ENCODE assay signal across 18 cellular contexts in the genomic region with DNA sequence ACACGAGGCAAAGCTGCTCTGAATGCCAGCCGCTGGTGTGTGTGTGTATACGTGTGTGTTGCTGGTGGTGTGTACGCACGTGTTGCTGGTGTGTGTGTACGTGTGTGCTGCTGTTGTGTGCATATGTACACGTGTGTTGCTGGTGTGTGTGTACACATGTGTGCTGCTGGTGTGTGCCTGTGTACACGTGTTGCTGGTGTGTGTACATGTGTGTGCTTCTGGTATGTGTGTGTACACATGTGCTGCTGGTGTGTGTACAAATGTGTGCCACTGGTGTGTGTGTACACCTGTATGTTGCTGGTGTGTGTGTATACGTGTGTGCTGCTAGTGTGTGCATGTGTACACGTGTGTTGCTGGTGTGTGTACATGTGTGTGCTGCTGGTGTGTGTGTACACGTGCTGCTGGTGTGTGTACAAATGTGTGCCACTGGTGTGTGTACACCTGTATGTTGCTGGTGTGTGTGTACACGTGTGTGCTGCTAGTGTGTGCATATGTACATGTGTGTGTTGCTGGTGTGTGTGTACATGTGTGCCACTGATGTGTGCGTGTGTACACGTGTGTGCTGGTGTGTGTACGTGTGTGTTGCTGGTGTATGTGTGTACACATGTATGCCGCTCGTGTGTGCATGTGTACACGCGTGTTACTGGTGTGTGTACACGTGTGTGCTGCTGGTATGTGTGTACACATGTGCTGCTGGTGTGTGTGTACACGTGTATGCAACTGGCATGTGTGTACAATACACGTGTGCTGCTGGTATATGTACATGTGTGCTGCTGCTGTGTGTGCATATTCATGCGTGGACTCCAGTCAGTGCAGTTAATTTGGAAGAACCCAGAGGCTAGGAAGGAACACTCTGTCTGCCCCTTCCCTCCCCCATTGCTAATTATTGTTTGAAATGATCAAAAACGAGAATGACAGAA. TPM values are rescaled to one million over a fixed set of nuclear protein-coding genes. Genes with fewer than 3 reads are reported as not detected.
A peak's percentile ranks its signal among the peaks of the same experiment; 100 is the strongest.
DNase-seq lines count a peak whose midpoint lies in the region; ATAC-seq, FAIRE-seq and TF ChIP-seq lines count a peak whose summit lies in the region.
"Had no signal": no experiment of that assay in that cellular context is flagged by ENCODE, and none has a peak within 500 bp of the region (broad histone marks: within the 10 kb centered on the region; RNA-seq: fewer than 3 reads in every experiment).

No MANE protein-coding gene starts in this region.

- peak; percentile 100 for FAIRE-seq in urothelium cell line (lab: Jason Lieb, UNC)

- no peak overlapping the region for H3K4me3 Mint-ChIP-seq in activated CD8-positive, alpha-beta memory T cell treated with anti-CD3 and anti-CD28 coated beads, Interleukin-2, amount 10 ng/mL, durations not matched to agents 7 days and 5 days
- H3K4me3 Mint-ChIP-seq in memory B cell, result no peak overlapping the region
- H3K4me3 Mint-ChIP-seq: CD4-positive, alpha-beta T cell had no signal

- intact Hi-C loops in colonic mucosa (cut with DNase I) (no loop called here), sciatic nerve (cut with DNase I) (no loop called here), upper lobe of right lung (cut with DNase I) (no loop called here)

- CTCF ChIA-PET in activated CD8-positive, alpha-beta memory T cell treated with anti-CD3 and anti-CD28 coated beads, Interleukin-2, amount 10 ng/mL, durations not matched to agents 7 days and 5 days (lab: Charles Lee), result no interaction called here

- H3K27ac Mint-ChIP-seq in activated CD8-positive, alpha-beta memory T cell treated with anti-CD3 and anti-CD28 coated beads, Interleukin-2, amount 10 ng/mL, durations not matched to agents 7 days and 5 days, result no peak overlapping the region
- H3K27ac Mint-ChIP-seq in memory B cell, result peak overlapping the region; percentile 53
- H3K27ac Mint-ChIP-seq: CD4-positive, alpha-beta T cell had no signal

- TF ChIP-seq CTCF in colonic mucosa (IDR thresholded peaks at IDR 0.05) (no peak), upper lobe of right lung (IDR thresholded peaks at IDR 0.05) (no peak)

- ATAC-seq in activated CD8-positive, alpha-beta memory T cell treated with anti-CD3 and anti-CD28 coated beads, Interleukin-2, amount 10 ng/mL, durations not matched to agents 7 days and 5 days, result no peak
- no peak for ATAC-seq in memory B cell (ENCODE audit: low read depth)
- ATAC-seq in sciatic nerve, result no peak
- no peak for ATAC-seq in upper lobe of right lung
- no peak for ATAC-seq in GM19455 (IDR thresholded peaks at IDR 0.05; ENCODE audit: unreplicated experiment)

- H3K9ac ChIP-seq in colonic mucosa (ENCODE audit: low read depth in 2 of 2, low read length in 2 of 2), result no peak overlapping the region
- H3K9ac ChIP-seq: GM23248 had no signal

- no peaks in the 10 kb centered on the region for H3K4me1 Mint-ChIP-seq in activated CD8-positive, alpha-beta memory T cell treated with anti-CD3 and anti-CD28 coated beads, Interleukin-2, amount 10 ng/mL, durations not matched to agents 7 days and 5 days
- H3K4me1 Mint-ChIP-seq in memory B cell, result peaks cover 6% of the 10 kb centered on the region

- no peaks in the 10 kb centered on the region for H3K36me3 Mint-ChIP-seq in activated CD8-positive, alpha-beta memory T cell treated with anti-CD3 and anti-CD28 coated beads, Interleukin-2, amount 10 ng/mL, durations not matched to agents 7 days and 5 days
- peaks cover 4% of the 10 kb centered on the region for H3K36me3 Mint-ChIP-seq in memory B cell

- no peak overlapping the region for H3K27ac ChIP-seq in colonic mucosa
- H3K27ac ChIP-seq in upper lobe of right lung, result no peak overlapping the region
- H3K27ac ChIP-seq: GM23248 had no signal

- no peaks in the 10 kb centered on the region for H3K9me3 ChIP-seq in colonic mucosa
- H3K9me3 ChIP-seq in upper lobe of right lung, result no peaks in the 10 kb centered on the region

- H3K4me1 ChIP-seq in colonic mucosa, result no peaks in the 10 kb centered on the region
- H3K4me1 ChIP-seq in upper lobe of right lung, result no peaks in the 10 kb centered on the region
- H3K4me1 ChIP-seq: BE2C had no signal

- H3K27me3 ChIP-seq in colonic mucosa (no peaks in the 10 kb centered on the region), upper lobe of right lung (peaks cover 10% of the 10 kb centered on the region)
- H3K27me3 ChIP-seq: BE2C had no signal

- peak; percentile 24 for DNase-seq in activated CD8-positive, alpha-beta memory T cell treated with anti-CD3 and anti-CD28 coated beads for 24 hours
- no peak for DNase-seq in activated CD8-positive, alpha-beta memory T cell treated with anti-CD3 and anti-CD28 coated beads, Interleukin-2, amount 10 ng/mL, durations not matched to agents 7 days and 5 days
- DNase-seq in colonic mucosa (peak; percentile 7), memory B cell (ENCODE audit: low spot score in 2 of 2) (no peak), urothelium cell line (ENCODE audit: low spot score) (no peak), sciatic nerve (ENCODE audit: low spot score) (no peak), upper lobe of right lung (no peak)
- DNase-seq: 8988T; BE2C; CD4-positive, alpha-beta T cell; GM23248; NCI-H187 treated with DMSO at 0.1 percent for 48 hours; NCI-H69; NK-92 treated with Interleukin-12 subunit alpha and Interleukin-12 subunit beta, amount 100 ng/mL, for 24 hours; OCI-M1; SHP77 treated with DMSO at 0.1 percent for 48 hours had no signal

- H3K36me3 ChIP-seq in colonic mucosa (no peaks in the 10 kb centered on the region), upper lobe of right lung (no peaks in the 10 kb centered on the region)
- H3K36me3 ChIP-seq: BE2C had no signal

- peaks cover 21% of the 10 kb centered on the region for H3K27me3 Mint-ChIP-seq in activated CD8-positive, alpha-beta memory T cell treated with anti-CD3 and anti-CD28 coated beads, Interleukin-2, amount 10 ng/mL, durations not matched to agents 7 days and 5 days
- H3K27me3 Mint-ChIP-seq in memory B cell, result peaks cover 9% of the 10 kb centered on the region

- peaks cover 7% of the 10 kb centered on the region for H3K9me3 Mint-ChIP-seq in activated CD8-positive, alpha-beta memory T cell treated with anti-CD3 and anti-CD28 coated beads, Interleukin-2, amount 10 ng/mL, durations not matched to agents 7 days and 5 days (ENCODE audit: low read depth)
- peaks cover 8% of the 10 kb centered on the region for H3K9me3 Mint-ChIP-seq in memory B cell

- H3K4me3 ChIP-seq in colonic mucosa, result no peak overlapping the region
- H3K4me3 ChIP-seq in upper lobe of right lung, result no peak overlapping the region
- H3K4me3 ChIP-seq: GM23248 had no signal

RNA-seq across cellular contexts. Expression of gene CACNA2D4, which starts 47.2 kb away (rescaled TPM):
- 1 to 10 TPM; 5.9 to 8.2 TPM for total RNA-seq in activated CD8-positive, alpha-beta memory T cell treated with anti-CD3 and anti-CD28 coated beads, Interleukin-2, amount 10 ng/mL, durations not matched to agents 7 days and 5 days
- total RNA-seq in colonic mucosa, result 1 to 10 TPM; 3.3 to 3.7 TPM
- 5.9 TPM for total RNA-seq in sciatic nerve
- 5.5 TPM for total RNA-seq in upper lobe of right lung
- total RNA-seq: GM23248 had no signal

RNA-seq across cellular contexts. Expression of gene LRTM2, which starts 50.9 kb away (rescaled TPM):
- not detected for total RNA-seq in activated CD8-positive, alpha-beta memory T cell treated with anti-CD3 and anti-CD28 coated beads, Interleukin-2, amount 10 ng/mL, durations not matched to agents 7 days and 5 days
- total RNA-seq in colonic mucosa (not detected), sciatic nerve (not detected), upper lobe of right lung (not detected)
- total RNA-seq: GM23248, RPMI7951 had no signal

Comparison
In these comparisons a context has a peak if more than half of its experiments do, and no peak if none do; other contexts are left out.
1. DNase-seq: peak in activated CD8-positive, alpha-beta memory T cell treated with anti-CD3 and anti-CD28 coated beads for 24 hours (single experiment) and colonic mucosa (single experiment); none in activated CD8-positive, alpha-beta memory T cell treated with anti-CD3 and anti-CD28 coated beads, Interleukin-2, amount 10 ng/mL, durations not matched to agents 7 days and 5 days (single experiment), memory B cell (0 of 2), urothelium cell line (single experiment), sciatic nerve (single experiment) and upper lobe of right lung (single experiment).